Comparison of ENCODE assay signal across 8 cellular contexts in the genomic region with DNA sequence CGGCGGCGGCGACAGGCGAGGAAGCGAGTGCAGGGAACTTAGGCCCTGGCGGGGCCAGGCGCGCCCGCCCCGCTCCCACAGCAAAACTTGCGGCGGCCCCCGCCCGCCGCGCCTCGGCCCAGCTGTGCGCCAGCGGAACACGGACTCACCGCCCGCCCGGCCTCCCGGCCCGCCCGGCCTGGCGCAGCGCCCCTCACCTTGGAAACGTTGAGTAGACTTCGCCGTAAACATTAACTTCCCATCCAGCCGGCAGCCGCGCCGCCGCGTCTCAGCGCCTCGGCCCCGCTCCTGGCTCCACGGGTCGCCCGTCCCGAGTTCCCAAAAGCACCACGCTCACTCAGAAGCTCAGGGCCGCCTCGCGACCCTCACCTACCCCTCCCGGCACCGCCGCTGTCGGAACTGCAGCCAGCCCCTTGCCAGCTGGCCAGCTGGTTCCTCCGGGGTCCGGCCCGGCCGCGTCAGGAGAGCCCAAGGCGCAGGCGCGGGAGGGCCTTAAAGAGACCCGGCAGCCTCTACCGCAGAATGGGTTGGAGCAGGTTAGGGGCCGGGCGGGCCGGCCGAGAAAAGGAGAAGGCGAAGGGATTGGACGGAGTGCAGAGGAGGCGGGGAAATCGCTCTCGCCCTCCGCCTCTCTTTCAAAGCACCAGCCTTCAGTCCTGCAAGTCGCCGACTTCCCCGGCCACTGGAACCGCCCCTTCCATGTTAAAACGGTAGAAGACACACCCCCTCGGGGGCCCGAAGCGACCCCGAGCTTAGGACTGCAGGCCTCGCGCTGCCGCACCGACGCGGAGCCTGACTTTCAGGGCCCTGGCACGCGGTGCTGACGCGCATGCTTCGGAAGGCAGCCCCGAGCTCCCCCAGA. TPM values are rescaled to one million over a fixed set of nuclear protein-coding genes. Genes with fewer than 3 reads are reported as not detected.
A peak's percentile ranks its signal among the peaks of the same experiment; 100 is the strongest.
DNase-seq lines count a peak whose midpoint lies in the region; ATAC-seq and TF ChIP-seq lines count a peak whose summit lies in the region.

A gene (minus strand): TSS at position 470 of the 862 bp plus-strand sequence. CDS start 48,562 bp downstream, outside the sequence.

- DNase-seq in BJ (ENCODE audit: low read depth) (peak; percentile 92), GM19238 (ENCODE audit: insufficient read length, low spot score) (peak; percentile 80), NCI-H510A (lab: John Stamatoyannopoulos, UW) (peak; percentile 99), coronary artery (ENCODE audit: low spot score) (peak; percentile 96)
- peak; percentile 45 to 48 for DNase-seq in activated CD4-positive, alpha-beta T cell treated with anti-CD3 and anti-CD28 coated beads for 4 hours
- peak; percentile 40 to 68 for DNase-seq in stimulated activated CD4-positive, alpha-beta T cell treated with anti-CD3 and anti-CD28 coated beads, Interleukin-1b, Interleukin-23, amount 100 ng/mL, for 4 hours (ENCODE audit: low read depth in 2 of 2)

- peak within 1 kb of the TSS; percentile 96 to 97 for H3K27ac ChIP-seq in coronary artery
- peak within 1 kb of the TSS; percentile 94 for H3K27ac ChIP-seq in layer of hippocampus (ENCODE audit: low read depth, low read length)

- CTCF ChIA-PET in BJ (lab: Yijun Ruan, JAX), result interaction anchor here (0.9 to 1.8 kb wide), 6 partner anchors 9 to 36 kb away, joined by 3 to 10 read pairs (median 4); no protein-coding TSS in a partner anchor

- H3K27me3 ChIP-seq in BJ (ENCODE audit: control insufficient read depth, insufficient read depth, low read length), result no peaks in the 10 kb centered on the region
- H3K27me3 ChIP-seq in layer of hippocampus (ENCODE audit: control insufficient read depth, insufficient read depth, low read length), result no peaks in the 10 kb centered on the region

- peak; percentile 96 for ATAC-seq in HG03439 (IDR thresholded peaks at IDR 0.05; ENCODE audit: unreplicated experiment)

- POLR2A ChIA-PET in BJ (lab: Charles Lee), result no interaction called here

- H3K4me3 ChIP-seq in BJ (ENCODE audit: low read depth, low read length), result peak within 1 kb of the TSS; percentile 89
- H3K4me3 ChIP-seq in coronary artery, result peak within 1 kb of the TSS; percentile 84

- TF ChIP-seq CTCF in BJ (IDR thresholded peaks at IDR 0.05; ENCODE audit: insufficient read depth, low read depth, low read length), result peak; percentile 45
- TF ChIP-seq CTCF in coronary artery (IDR thresholded peaks at IDR 0.05), result no peak

- no peaks in the 10 kb centered on the region for H3K36me3 ChIP-seq in BJ (ENCODE audit: control insufficient read depth, insufficient read depth, low read length)

RNA-seq across cellular contexts. Expression of the gene that starts here (rescaled TPM):
- 8.6 and 13.0 TPM in 2 replicates for polyA plus RNA-seq in BJ (2011; rRNA removed)
- polyA minus RNA-seq in BJ (2011; rRNA and poly(A)+ RNA removed), result 8.0 and 9.6 TPM in 2 replicates

Comparison
In these comparisons a context has a peak if more than half of its experiments do, and no peak if none do; other contexts are left out.
1. Peak in every context shown above with its lines: DNase-seq, ATAC-seq, H3K4me3 ChIP-seq and H3K27ac ChIP-seq.
2. DNase-seq: peak in every context shown above with its lines; median percentile 99 in NCI-H510A; 96 in coronary artery; 92 in BJ; 80 in GM19238; 54 in stimulated activated CD4-positive, alpha-beta T cell treated with anti-CD3 and anti-CD28 coated beads, Interleukin-1b, Interleukin-23, amount 100 ng/mL, for 4 hours; 46 in activated CD4-positive, alpha-beta T cell treated with anti-CD3 and anti-CD28 coated beads for 4 hours.